ENCODE assay signal across 1 cellular context in the genomic region with DNA sequence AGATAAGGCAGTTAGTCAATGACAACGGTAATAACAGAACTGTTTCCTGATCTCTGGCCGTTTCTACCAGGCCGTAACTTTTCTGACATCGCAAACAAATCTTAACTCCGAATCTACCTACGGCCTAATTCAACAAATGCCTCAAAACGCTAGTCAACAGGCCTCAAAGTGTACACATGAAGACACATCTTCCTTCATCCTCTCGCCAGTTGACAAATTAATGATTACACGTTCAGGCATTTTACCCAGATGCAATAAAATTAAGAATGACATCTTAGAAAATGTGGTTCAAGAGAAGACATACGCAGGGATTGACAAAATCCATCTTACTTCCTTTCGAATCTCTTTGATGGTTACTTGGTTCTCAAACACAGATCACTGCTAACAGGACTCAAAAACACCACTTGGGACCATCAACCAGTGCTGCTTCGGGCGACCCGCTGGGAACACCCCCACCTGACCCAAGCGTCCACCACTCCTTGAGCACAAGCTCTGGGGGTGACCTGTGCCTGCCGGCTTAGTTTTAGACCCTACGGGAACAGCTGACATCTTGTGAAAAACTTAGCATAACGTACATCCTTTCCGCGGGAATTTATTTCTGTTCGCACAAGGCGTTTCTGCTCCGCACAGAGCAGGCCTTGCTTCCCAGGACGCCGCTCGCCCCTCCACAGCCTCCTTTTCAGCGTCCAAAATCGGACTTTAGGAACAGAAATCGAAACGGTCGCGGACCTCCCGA.
TF ChIP-seq lines count a peak whose summit lies in the region.

No MANE protein-coding gene starts in this region.

TF ChIP-seq in HepG2, 621 proteins besides CTCF, POLR2A, EP300 and RAD21 (continued from another document and continues in another):
- TF ChIP-seq, protein P1, sequence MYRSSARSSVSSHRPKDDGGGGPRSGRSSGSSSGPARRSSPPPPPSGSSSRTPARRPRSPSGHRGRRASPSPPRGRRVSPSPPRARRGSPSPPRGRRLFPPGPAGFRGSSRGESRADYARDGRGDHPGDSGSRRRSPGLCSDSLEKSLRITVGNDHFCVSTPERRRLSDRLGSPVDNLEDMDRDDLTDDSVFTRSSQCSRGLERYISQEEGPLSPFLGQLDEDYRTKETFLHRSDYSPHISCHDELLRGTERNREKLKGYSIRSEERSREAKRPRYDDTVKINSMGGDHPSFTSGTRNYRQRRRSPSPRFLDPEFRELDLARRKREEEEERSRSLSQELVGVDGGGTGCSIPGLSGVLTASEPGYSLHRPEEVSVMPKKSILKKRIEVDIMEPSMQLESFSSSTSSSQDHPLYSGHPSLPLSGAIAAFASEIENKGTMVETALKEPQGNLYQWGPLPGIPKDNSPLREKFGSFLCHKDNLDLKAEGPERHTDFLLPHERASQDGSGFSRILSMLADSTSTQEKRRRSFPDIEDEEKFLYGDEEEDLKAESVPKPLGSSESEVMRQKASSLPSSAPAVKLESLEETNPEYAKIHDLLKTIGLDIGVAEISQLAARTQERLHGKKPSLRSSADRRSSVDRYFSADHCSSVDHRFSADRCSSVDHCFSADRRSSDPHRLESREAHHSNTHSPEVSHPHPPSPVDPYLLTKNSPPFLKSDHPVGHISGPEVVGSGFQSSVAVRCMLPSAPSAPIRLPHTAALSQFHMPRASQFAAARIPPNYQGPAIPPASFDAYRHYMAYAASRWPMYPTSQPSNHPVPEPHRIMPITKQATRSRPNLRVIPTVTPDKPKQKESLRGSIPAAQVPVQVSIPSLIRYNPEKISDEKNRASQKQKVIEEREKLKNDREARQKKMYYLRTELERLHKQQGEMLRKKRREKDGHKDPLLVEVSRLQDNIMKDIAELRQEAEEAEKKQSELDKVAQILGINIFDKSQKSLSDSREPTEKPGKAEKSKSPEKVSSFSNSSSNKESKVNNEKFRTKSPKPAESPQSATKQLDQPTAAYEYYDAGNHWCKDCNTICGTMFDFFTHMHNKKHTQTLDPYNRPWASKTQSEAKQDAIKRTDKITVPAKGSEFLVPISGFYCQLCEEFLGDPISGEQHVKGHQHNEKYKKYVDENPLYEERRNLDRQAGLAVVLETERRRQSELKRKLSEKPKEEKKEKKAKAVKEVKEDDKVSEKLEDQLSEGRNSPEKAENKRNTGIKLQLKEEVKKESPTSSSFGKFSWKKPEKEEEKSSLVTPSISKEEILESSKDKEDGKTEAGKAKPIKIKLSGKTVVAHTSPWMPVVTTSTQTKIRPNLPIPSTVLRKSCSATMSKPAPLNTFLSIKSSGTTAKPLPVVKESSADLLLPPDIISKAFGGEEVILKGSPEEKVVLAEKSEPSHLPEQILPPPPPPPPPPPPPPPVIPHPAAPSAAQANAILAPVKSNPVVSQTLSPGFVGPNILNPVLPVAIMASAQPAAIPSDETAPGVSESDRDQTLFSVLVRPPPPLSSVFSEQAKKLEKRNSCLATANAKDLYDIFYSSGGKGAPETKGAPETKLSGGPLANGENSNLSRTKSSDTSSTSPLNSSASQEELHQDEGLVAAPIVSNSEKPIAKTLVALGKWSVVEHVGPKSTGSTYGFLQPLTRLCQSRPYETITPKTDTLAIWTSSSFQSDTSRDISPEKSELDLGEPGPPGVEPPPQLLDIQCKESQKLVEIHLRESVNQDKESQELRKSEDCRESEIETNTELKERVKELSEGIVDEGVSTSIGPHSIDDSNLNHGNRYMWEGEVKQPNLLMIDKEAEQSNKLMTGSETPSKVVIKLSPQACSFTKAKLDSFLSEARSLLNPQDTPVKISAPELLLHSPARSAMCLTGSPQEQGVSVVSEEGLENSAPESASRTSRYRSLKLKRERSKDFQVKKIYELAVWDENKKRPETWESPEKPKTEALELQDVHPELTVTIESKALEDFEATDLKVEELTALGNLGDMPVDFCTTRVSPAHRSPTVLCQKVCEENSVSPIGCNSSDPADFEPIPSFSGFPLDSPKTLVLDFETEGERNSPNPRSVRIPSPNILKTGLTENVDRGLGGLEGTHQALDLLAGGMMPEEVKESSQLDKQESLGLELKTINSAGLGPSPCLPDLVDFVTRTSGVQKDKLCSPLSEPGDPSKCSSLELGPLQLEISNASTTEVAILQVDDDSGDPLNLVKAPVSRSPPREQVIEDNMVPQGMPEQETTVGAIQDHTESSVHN (CRISPR knock-in tag; IDR thresholded peaks at IDR 0.05): no peak
- TF ChIP-seq CBX5 (CRISPR knock-in tag; IDR thresholded peaks at IDR 0.05; ENCODE audit: borderline replicate concordance) (no peak), PCBP1 (IDR thresholded peaks at IDR 0.05; ENCODE audit: borderline replicate concordance, low read depth, low read length) (no peak), MAF1 (CRISPR knock-in tag; IDR thresholded peaks at IDR 0.05; ENCODE audit: borderline replicate concordance) (no peak), RBFOX2 (IDR thresholded peaks at IDR 0.05; ENCODE audit: low read depth, low read length) (no peak), NCOR1 (IDR thresholded peaks at IDR 0.05; ENCODE audit: borderline replicate concordance, low read length) (no peak), DMAP1 (CRISPR knock-in tag; IDR thresholded peaks at IDR 0.05) (no peak), KMT2A (CRISPR knock-in tag; IDR thresholded peaks at IDR 0.05) (peak; percentile 59; the same call in 1 of the 2 replicates), ZFP90 (CRISPR knock-in tag; IDR thresholded peaks at IDR 0.05; ENCODE audit: borderline replicate concordance) (no peak), HOXD1 (CRISPR knock-in tag; IDR thresholded peaks at IDR 0.05) (no peak), ZNF367 (CRISPR knock-in tag; IDR thresholded peaks at IDR 0.05; ENCODE audit: borderline replicate concordance) (no peak), ZNF510 (CRISPR knock-in tag; IDR thresholded peaks at IDR 0.05; ENCODE audit: low read depth) (no peak), NR2F1 (CRISPR knock-in tag; IDR thresholded peaks at IDR 0.05) (no peak), ZNF816 (CRISPR knock-in tag; IDR thresholded peaks at IDR 0.05; ENCODE audit: borderline replicate concordance) (no peak), NFE2L2 (IDR thresholded peaks at IDR 0.05; ENCODE audit: low read length) (no peak), TAF15 (IDR thresholded peaks at IDR 0.05; ENCODE audit: low read depth, low read length, poor library complexity, severe bottlenecking) (no peak), ARID2 (CRISPR knock-in tag; IDR thresholded peaks at IDR 0.05; ENCODE audit: borderline replicate concordance) (no peak)
- TF ChIP-seq, protein P2, sequence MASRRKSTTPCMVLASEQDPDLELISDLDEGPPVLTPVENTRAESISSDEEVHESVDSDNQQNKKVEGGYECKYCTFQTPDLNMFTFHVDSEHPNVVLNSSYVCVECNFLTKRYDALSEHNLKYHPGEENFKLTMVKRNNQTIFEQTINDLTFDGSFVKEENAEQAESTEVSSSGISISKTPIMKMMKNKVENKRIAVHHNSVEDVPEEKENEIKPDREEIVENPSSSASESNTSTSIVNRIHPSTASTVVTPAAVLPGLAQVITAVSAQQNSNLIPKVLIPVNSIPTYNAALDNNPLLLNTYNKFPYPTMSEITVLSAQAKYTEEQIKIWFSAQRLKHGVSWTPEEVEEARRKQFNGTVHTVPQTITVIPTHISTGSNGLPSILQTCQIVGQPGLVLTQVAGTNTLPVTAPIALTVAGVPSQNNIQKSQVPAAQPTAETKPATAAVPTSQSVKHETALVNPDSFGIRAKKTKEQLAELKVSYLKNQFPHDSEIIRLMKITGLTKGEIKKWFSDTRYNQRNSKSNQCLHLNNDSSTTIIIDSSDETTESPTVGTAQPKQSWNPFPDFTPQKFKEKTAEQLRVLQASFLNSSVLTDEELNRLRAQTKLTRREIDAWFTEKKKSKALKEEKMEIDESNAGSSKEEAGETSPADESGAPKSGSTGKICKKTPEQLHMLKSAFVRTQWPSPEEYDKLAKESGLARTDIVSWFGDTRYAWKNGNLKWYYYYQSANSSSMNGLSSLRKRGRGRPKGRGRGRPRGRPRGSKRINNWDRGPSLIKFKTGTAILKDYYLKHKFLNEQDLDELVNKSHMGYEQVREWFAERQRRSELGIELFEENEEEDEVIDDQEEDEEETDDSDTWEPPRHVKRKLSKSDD (CRISPR knock-in tag; IDR thresholded peaks at IDR 0.05; ENCODE audit: low read depth): no peak
- TF ChIP-seq, protein P3, sequence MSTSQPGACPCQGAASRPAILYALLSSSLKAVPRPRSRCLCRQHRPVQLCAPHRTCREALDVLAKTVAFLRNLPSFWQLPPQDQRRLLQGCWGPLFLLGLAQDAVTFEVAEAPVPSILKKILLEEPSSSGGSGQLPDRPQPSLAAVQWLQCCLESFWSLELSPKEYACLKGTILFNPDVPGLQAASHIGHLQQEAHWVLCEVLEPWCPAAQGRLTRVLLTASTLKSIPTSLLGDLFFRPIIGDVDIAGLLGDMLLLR (CRISPR knock-in tag; IDR thresholded peaks at IDR 0.05): no peak
- TF ChIP-seq, protein P4, sequence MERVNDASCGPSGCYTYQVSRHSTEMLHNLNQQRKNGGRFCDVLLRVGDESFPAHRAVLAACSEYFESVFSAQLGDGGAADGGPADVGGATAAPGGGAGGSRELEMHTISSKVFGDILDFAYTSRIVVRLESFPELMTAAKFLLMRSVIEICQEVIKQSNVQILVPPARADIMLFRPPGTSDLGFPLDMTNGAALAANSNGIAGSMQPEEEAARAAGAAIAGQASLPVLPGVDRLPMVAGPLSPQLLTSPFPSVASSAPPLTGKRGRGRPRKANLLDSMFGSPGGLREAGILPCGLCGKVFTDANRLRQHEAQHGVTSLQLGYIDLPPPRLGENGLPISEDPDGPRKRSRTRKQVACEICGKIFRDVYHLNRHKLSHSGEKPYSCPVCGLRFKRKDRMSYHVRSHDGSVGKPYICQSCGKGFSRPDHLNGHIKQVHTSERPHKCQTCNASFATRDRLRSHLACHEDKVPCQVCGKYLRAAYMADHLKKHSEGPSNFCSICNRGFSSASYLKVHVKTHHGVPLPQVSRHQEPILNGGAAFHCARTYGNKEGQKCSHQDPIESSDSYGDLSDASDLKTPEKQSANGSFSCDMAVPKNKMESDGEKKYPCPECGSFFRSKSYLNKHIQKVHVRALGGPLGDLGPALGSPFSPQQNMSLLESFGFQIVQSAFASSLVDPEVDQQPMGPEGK (CRISPR knock-in tag; IDR thresholded peaks at IDR 0.05): 0 out of 2 replicates have a peak, but pooled peaks have one; percentile 19
- TF ChIP-seq, protein P5, sequence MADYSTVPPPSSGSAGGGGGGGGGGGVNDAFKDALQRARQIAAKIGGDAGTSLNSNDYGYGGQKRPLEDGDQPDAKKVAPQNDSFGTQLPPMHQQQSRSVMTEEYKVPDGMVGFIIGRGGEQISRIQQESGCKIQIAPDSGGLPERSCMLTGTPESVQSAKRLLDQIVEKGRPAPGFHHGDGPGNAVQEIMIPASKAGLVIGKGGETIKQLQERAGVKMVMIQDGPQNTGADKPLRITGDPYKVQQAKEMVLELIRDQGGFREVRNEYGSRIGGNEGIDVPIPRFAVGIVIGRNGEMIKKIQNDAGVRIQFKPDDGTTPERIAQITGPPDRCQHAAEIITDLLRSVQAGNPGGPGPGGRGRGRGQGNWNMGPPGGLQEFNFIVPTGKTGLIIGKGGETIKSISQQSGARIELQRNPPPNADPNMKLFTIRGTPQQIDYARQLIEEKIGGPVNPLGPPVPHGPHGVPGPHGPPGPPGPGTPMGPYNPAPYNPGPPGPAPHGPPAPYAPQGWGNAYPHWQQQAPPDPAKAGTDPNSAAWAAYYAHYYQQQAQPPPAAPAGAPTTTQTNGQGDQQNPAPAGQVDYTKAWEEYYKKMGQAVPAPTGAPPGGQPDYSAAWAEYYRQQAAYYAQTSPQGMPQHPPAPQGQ (CRISPR knock-in tag; IDR thresholded peaks at IDR 0.05; ENCODE audit: borderline replicate concordance): no peak
- TF ChIP-seq, protein P6, sequence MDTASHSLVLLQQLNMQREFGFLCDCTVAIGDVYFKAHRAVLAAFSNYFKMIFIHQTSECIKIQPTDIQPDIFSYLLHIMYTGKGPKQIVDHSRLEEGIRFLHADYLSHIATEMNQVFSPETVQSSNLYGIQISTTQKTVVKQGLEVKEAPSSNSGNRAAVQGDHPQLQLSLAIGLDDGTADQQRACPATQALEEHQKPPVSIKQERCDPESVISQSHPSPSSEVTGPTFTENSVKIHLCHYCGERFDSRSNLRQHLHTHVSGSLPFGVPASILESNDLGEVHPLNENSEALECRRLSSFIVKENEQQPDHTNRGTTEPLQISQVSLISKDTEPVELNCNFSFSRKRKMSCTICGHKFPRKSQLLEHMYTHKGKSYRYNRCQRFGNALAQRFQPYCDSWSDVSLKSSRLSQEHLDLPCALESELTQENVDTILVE (CRISPR knock-in tag; IDR thresholded peaks at IDR 0.05): no peak
- TF ChIP-seq, protein P7, sequence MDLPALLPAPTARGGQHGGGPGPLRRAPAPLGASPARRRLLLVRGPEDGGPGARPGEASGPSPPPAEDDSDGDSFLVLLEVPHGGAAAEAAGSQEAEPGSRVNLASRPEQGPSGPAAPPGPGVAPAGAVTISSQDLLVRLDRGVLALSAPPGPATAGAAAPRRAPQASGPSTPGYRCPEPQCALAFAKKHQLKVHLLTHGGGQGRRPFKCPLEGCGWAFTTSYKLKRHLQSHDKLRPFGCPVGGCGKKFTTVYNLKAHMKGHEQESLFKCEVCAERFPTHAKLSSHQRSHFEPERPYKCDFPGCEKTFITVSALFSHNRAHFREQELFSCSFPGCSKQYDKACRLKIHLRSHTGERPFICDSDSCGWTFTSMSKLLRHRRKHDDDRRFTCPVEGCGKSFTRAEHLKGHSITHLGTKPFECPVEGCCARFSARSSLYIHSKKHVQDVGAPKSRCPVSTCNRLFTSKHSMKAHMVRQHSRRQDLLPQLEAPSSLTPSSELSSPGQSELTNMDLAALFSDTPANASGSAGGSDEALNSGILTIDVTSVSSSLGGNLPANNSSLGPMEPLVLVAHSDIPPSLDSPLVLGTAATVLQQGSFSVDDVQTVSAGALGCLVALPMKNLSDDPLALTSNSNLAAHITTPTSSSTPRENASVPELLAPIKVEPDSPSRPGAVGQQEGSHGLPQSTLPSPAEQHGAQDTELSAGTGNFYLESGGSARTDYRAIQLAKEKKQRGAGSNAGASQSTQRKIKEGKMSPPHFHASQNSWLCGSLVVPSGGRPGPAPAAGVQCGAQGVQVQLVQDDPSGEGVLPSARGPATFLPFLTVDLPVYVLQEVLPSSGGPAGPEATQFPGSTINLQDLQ (CRISPR knock-in tag; IDR thresholded peaks at IDR 0.05): no peak
- TF ChIP-seq, protein P8, sequence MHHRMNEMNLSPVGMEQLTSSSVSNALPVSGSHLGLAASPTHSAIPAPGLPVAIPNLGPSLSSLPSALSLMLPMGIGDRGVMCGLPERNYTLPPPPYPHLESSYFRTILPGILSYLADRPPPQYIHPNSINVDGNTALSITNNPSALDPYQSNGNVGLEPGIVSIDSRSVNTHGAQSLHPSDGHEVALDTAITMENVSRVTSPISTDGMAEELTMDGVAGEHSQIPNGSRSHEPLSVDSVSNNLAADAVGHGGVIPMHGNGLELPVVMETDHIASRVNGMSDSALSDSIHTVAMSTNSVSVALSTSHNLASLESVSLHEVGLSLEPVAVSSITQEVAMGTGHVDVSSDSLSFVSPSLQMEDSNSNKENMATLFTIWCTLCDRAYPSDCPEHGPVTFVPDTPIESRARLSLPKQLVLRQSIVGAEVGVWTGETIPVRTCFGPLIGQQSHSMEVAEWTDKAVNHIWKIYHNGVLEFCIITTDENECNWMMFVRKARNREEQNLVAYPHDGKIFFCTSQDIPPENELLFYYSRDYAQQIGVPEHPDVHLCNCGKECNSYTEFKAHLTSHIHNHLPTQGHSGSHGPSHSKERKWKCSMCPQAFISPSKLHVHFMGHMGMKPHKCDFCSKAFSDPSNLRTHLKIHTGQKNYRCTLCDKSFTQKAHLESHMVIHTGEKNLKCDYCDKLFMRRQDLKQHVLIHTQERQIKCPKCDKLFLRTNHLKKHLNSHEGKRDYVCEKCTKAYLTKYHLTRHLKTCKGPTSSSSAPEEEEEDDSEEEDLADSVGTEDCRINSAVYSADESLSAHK (CRISPR knock-in tag; IDR thresholded peaks at IDR 0.05; ENCODE audit: borderline replicate concordance): no peak
- TF ChIP-seq, protein P9, sequence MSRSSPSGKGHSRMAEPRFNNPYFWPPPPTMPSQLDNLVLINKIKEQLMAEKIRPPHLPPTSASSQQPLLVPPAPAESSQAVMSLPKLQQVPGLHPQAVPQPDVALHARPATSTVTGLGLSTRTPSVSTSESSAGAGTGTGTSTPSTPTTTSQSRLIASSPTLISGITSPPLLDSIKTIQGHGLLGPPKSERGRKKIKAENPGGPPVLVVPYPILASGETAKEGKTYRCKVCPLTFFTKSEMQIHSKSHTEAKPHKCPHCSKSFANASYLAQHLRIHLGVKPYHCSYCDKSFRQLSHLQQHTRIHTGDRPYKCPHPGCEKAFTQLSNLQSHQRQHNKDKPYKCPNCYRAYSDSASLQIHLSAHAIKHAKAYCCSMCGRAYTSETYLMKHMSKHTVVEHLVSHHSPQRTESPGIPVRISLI (CRISPR knock-in tag; IDR thresholded peaks at IDR 0.05; ENCODE audit: borderline replicate concordance): no peak
